Comparison of ENCODE assay signal across 17 cellular contexts in genomic region chr2:73263540-73264331, GRCh38. TPM values are rescaled to one million over a fixed set of nuclear protein-coding genes. Genes with fewer than 3 reads are reported as not detected.
DNase-seq lines count a peak whose midpoint lies in the region; ATAC-seq, FAIRE-seq and TF ChIP-seq lines count a peak whose summit lies in the region.
"Had no signal": no experiment of that assay in that cellular context is flagged by ENCODE, and none has a peak within 500 bp of the region (broad histone marks: within the 10 kb centered on the region; RNA-seq: fewer than 3 reads in every experiment).

No MANE protein-coding gene starts in this region.

- peaks cover 3% of the 10 kb centered on the region for H3K4me1 Mint-ChIP-seq in progenitor cell of endocrine pancreas (ENCODE audit: low read depth)

- CTCF ChIA-PET in HepG2 (lab: Yijun Ruan, JAX; ENCODE audit: low intra/inter-chr PET ratio, low total read pairs) = no interaction called here

- H4K20me1 ChIP-seq in HepG2 (ENCODE audit: insufficient read depth, low read length) = no peaks in the 10 kb centered on the region
- H4K20me1 ChIP-seq in hepatocyte (ENCODE audit: insufficient read depth, poor library complexity, severe bottlenecking) = no peaks in the 10 kb centered on the region

- peak overlapping the region; percentile 70 for H3K27ac ChIP-seq in HepG2 (ENCODE audit: extremely low read length, insufficient read depth, low read length)
- no peak overlapping the region for H3K27ac ChIP-seq in right lobe of liver
- H3K27ac ChIP-seq in hepatocyte = no peak overlapping the region
- H3K27ac ChIP-seq: BLaER1 treated with 17β-estradiol and CSF1 and Interleukin-3, amounts not matched to agents 10 nM and 100 nM had no signal

- no peaks in the 10 kb centered on the region for H3K9me2 ChIP-seq in hepatocyte (replicated peaks; ENCODE audit: insufficient read depth)

- BruUV-seq in HepG2 (replicated peaks; lab: Mats Ljungman, UMichigan) = no TSS peak

- H3K79me2 ChIP-seq in HepG2 (ENCODE audit: insufficient read depth, low read length) (no peaks in the 10 kb centered on the region), hepatocyte (no peaks in the 10 kb centered on the region)

- POLR2A ChIA-PET in HepG2 (lab: Yijun Ruan, JAX) = interaction anchor here (1.7 kb wide), 1 partner anchor 13 kb away, joined by 5 read pairs; no protein-coding TSS in a partner anchor

- peaks cover 5 to 7% of the 10 kb centered on the region in 2 experiments; a peak in 4 of 5 replicates for H3K36me3 ChIP-seq in HepG2 (replicated peaks in 1 of 2; ENCODE audit: control insufficient read depth in 1 of 2, insufficient read depth in 2 of 2, low read length in 2 of 2)
- H3K36me3 ChIP-seq in right lobe of liver = no peaks in the 10 kb centered on the region
- H3K36me3 ChIP-seq in hepatocyte (replicated peaks; ENCODE audit: insufficient read depth, low read depth) = no peaks in the 10 kb centered on the region

- H3K36me3 Mint-ChIP-seq in progenitor cell of endocrine pancreas (ENCODE audit: insufficient read depth) = no peaks in the 10 kb centered on the region

- no peak overlapping the region for H3K27ac Mint-ChIP-seq in progenitor cell of endocrine pancreas
- H3K27ac Mint-ChIP-seq: B cell; CD8-positive, alpha-beta T cell; H9 had no signal

- no peak for ATAC-seq in HepG2
- ATAC-seq in right lobe of liver = no peak
- ATAC-seq: CD8-positive, alpha-beta T cell had no signal

- H3K4me1 ChIP-seq in HepG2 (ENCODE audit: insufficient read depth, low read length) (peaks cover 51% of the 10 kb centered on the region), right lobe of liver (peaks cover 0 to 1% (median 0%) of the 10 kb centered on the region in 4 donors), hepatocyte (ENCODE audit: insufficient read depth) (peaks cover 6% of the 10 kb centered on the region)

- intact Hi-C loops in HepG2 (cut with micrococcal nuclease; ENCODE audit: unreplicated experiment) (loop anchor here (2.0 to 5.0 kb wide), 3 partner anchors 27 to 101 kb away; no protein-coding TSS in a partner anchor), right lobe of liver (cut with DNase I) (no loop called here), posterior vena cava (cut with DNase I) (no loop called here)

- peaks cover 22% of the 10 kb centered on the region for H3K27me3 Mint-ChIP-seq in progenitor cell of endocrine pancreas
- H3K27me3 Mint-ChIP-seq: B cell had no signal

- H3K4me3 ChIP-seq in HepG2 (replicated peaks in 1 of 3; ENCODE audit: insufficient read depth in 1 of 3, low read depth in 2 of 3, low read length in 3 of 3) (no peak overlapping the region), right lobe of liver (no peak overlapping the region), hepatocyte (no peak overlapping the region)
- H3K4me3 ChIP-seq: BLaER1 treated with 17β-estradiol and CSF1 and Interleukin-3, amounts not matched to agents 10 nM and 100 nM had no signal

- no peak for FAIRE-seq in HepG2 (lab: Jason Lieb, UNC)
- FAIRE-seq: HTR-8/SVneo had no signal

- H3K9me3 Mint-ChIP-seq in progenitor cell of endocrine pancreas (ENCODE audit: low read depth) = no peaks in the 10 kb centered on the region
- H3K9me3 Mint-ChIP-seq: CD8-positive, alpha-beta T cell; H9 had no signal

- H3K4me2 ChIP-seq in HepG2 (ENCODE audit: low read depth, low read length) (no peak overlapping the region), hepatocyte (no peak overlapping the region)
- H3K4me2 ChIP-seq: BLaER1 treated with 17β-estradiol and CSF1 and Interleukin-3, amounts not matched to agents 10 nM and 100 nM had no signal

- H3K4me3 Mint-ChIP-seq in progenitor cell of endocrine pancreas (ENCODE audit: low read depth) = no peak overlapping the region
- H3K4me3 Mint-ChIP-seq: B cell; CD8-positive, alpha-beta T cell; H9 had no signal

- no peak for TF ChIP-seq RAD21 in HepG2 (CRISPR knock-in tag; IDR thresholded peaks at IDR 0.05)

- TF ChIP-seq CTCF in HepG2 (CRISPR knock-in tag; IDR thresholded peaks at IDR 0.05) (no peak), right lobe of liver (IDR thresholded peaks at IDR 0.05) (no peak), hepatocyte (IDR thresholded peaks at IDR 0.05; ENCODE audit: poor library complexity) (no peak), progenitor cell of endocrine pancreas (IDR thresholded peaks at IDR 0.05; ENCODE audit: unreplicated experiment) (no peak)

- in situ Hi-C loops in HepG2 (cut with HindIII; ENCODE audit: extremely low pct_ligation_motif_present, low pct_unique_long_range_greater_than_20kb) = no loop called here

- TF ChIP-seq EP300 in HepG2 (IDR thresholded peaks at IDR 0.05; ENCODE audit: low read depth in 2 of 2, low read length in 2 of 2) (no peak), HepG2 (CRISPR knock-in tag; IDR thresholded peaks at IDR 0.05; ENCODE audit: borderline replicate concordance) (no peak)

- DNase-seq in HepG2 (ENCODE audit: low spot score) (no peak), right lobe of liver (no peak), mesenteric fat pad (ENCODE audit: low spot score) (peak; percentile 64), posterior vena cava (ENCODE audit: low spot score) (peak; percentile 77), hepatocyte (ENCODE audit: low spot score) (no peak), NCI-H146 (lab: John Stamatoyannopoulos, UW) (no peak), progenitor cell of endocrine pancreas (ENCODE audit: low spot score, unreplicated experiment) (no peak)
- DNase-seq: Calu3; CD8-positive, alpha-beta T cell; DMS79 treated with DMSO at 0.1 percent for 48 hours; GF-D8; GOT3; H9 had no signal

- H2AFZ ChIP-seq in HepG2 (ENCODE audit: low read length) (no peak overlapping the region), hepatocyte (no peak overlapping the region)

- H3K9me3 ChIP-seq in HepG2 (ENCODE audit: low read length) (no peaks in the 10 kb centered on the region), right lobe of liver (no peaks in the 10 kb centered on the region), hepatocyte (ENCODE audit: low read depth) (no peaks in the 10 kb centered on the region)
- H3K9me3 ChIP-seq: BLaER1 treated with 17β-estradiol and CSF1 and Interleukin-3, amounts not matched to agents 10 nM and 100 nM had no signal

- H3K27me3 ChIP-seq in HepG2 (ENCODE audit: control insufficient read depth in 1 of 2, insufficient read depth in 2 of 2, low read length in 2 of 2) = no peaks in the 10 kb centered on the region
- H3K27me3 ChIP-seq in right lobe of liver = peaks cover 0 to 4% of the 10 kb centered on the region in 2 donors
- peaks cover 18% of the 10 kb centered on the region for H3K27me3 ChIP-seq in hepatocyte
- H3K27me3 ChIP-seq: BLaER1 treated with 17β-estradiol and CSF1 and Interleukin-3, amounts not matched to agents 10 nM and 100 nM had no signal

- 96% methylated on average over 16 of the region's 16 CpGs for WGBS in HepG2 (ENCODE audit: low lambda C conversion rate)
- WGBS in right lobe of liver (ENCODE audit: insufficient coverage, low coverage, low lambda C conversion rate, missing lambda C conversion rate) = 92% methylated on average over 2 of the region's 16 CpGs
- 94% methylated on average over 16 of the region's 16 CpGs for WGBS in hepatocyte (ENCODE audit: low lambda C conversion rate, missing lambda C conversion rate)

- TF ChIP-seq POLR2A in HepG2 (IDR thresholded peaks at IDR 0.05; ENCODE audit: insufficient read depth in 1 of 2, low read depth in 2 of 2, low read length in 2 of 2) (no peak), right lobe of liver (IDR thresholded peaks at IDR 0.05) (no peak)

- H3K9ac ChIP-seq in HepG2 (ENCODE audit: insufficient read depth, low read depth, low read length) = peak overlapping the region; percentile 38; the same call in 1 of the 2 replicates
- H3K9ac ChIP-seq: BLaER1 treated with 17β-estradiol and CSF1 and Interleukin-3, amounts not matched to agents 10 nM and 100 nM had no signal

RNA-seq across cellular contexts. Expression of gene FBXO41, which starts 20.5 kb away (rescaled TPM):
- total RNA-seq in HepG2 (2016; rRNA removed; fragmentation: Illumina TruSeq; extraction: Trizol) = 3.0 and 4.2 TPM in 2 replicates
- 1.2 TPM in 2 replicates for total RNA-seq in HepG2 (2016; cell fraction: cytosol; rRNA removed; fragmentation: Illumina TruSeq; extraction: Trizol; ENCODE audit: low read depth)
- total RNA-seq in HepG2 (2016; cell fraction: insoluble cytoplasmic fraction; rRNA removed; fragmentation: Illumina TruSeq; extraction: Trizol) = 2.7 and 3.8 TPM in 2 replicates
- 2.4 and 2.5 TPM in 2 replicates for total RNA-seq in HepG2 (2016; cell fraction: membrane; rRNA removed; fragmentation: Illumina TruSeq; extraction: Trizol)
- 6.0 and 6.4 TPM in 2 replicates for total RNA-seq in HepG2 (2016; cell fraction: nucleus; rRNA removed; fragmentation: Illumina TruSeq; extraction: Trizol)
- 10.3 and 11.1 TPM in 2 replicates for polyA plus RNA-seq in HepG2 (2011; rRNA removed)
- polyA plus RNA-seq in HepG2 (2011; cell fraction: cytosol; rRNA removed) = 5.7 and 7.4 TPM in 2 replicates
- 32.6 and 44.1 TPM in 2 replicates for polyA plus RNA-seq in HepG2 (2011; cell fraction: nucleus; rRNA removed)
- polyA plus RNA-seq in HepG2 (2012) = 8.1 and 9.8 TPM in 2 replicates
- polyA plus RNA-seq in HepG2 (2016; cell fraction: cytosol; fragmentation: Illumina TruSeq; extraction: Trizol; ENCODE audit: low read depth) = 1.0 and 1.1 TPM in 2 replicates
- polyA plus RNA-seq in HepG2 (2016; cell fraction: insoluble cytoplasmic fraction; fragmentation: Illumina TruSeq; extraction: Trizol; ENCODE audit: low read depth) = 3.1 and 4.1 TPM in 2 replicates
- 1.6 and 2.0 TPM in 2 replicates for polyA plus RNA-seq in HepG2 (2016; cell fraction: membrane; fragmentation: Illumina TruSeq; extraction: Trizol; ENCODE audit: low read depth)
- 20.4 and 21.9 TPM in 2 replicates for polyA plus RNA-seq in HepG2 (2016; cell fraction: nucleus; fragmentation: Illumina TruSeq; extraction: Trizol; ENCODE audit: insufficient read depth, low read depth)
- 12.4 and 15.2 TPM in 2 replicates for polyA minus RNA-seq in HepG2 (2011; rRNA and poly(A)+ RNA removed; ENCODE audit: low replicate concordance)
- polyA minus RNA-seq in HepG2 (2011; cell fraction: cytosol; rRNA and poly(A)+ RNA removed) = 5.4 and 6.2 TPM in 2 replicates
- 14.7 and 16.5 TPM in 2 replicates for polyA minus RNA-seq in HepG2 (2011; cell fraction: nucleus; rRNA and poly(A)+ RNA removed)
- under 1 TPM; 0.13 to 0.65 (median 0.38) TPM for total RNA-seq in right lobe of liver
- 1.7 TPM for total RNA-seq in mesenteric fat pad
- total RNA-seq in posterior vena cava = 1 to 10 TPM; 1.4 to 1.8 TPM
- total RNA-seq in hepatocyte = 0.92 and 2.1 TPM in 2 replicates
- polyA plus RNA-seq in hepatocyte = 1.2 and 1.3 TPM in 2 replicates
- total RNA-seq in progenitor cell of endocrine pancreas = 7.1 and 7.4 TPM in 2 replicates

RNA-seq across cellular contexts. Expression of gene EGR4, which starts 29.6 kb away (rescaled TPM):
- total RNA-seq in HepG2 (2016; rRNA removed; fragmentation: Illumina TruSeq; extraction: Trizol) = not detected in 2 replicates
- not detected in 2 replicates for total RNA-seq in HepG2 (2016; cell fraction: cytosol; rRNA removed; fragmentation: Illumina TruSeq; extraction: Trizol; ENCODE audit: low read depth)
- total RNA-seq in HepG2 (2016; cell fraction: insoluble cytoplasmic fraction; rRNA removed; fragmentation: Illumina TruSeq; extraction: Trizol) = 0.06 TPM in 1 of 2 replicates, not detected in the other
- not detected in 2 replicates for total RNA-seq in HepG2 (2016; cell fraction: membrane; rRNA removed; fragmentation: Illumina TruSeq; extraction: Trizol)
- total RNA-seq in HepG2 (2016; cell fraction: nucleus; rRNA removed; fragmentation: Illumina TruSeq; extraction: Trizol) = not detected in 2 replicates
- polyA plus RNA-seq in HepG2 (2011; rRNA removed) = not detected in 2 replicates
- polyA plus RNA-seq in HepG2 (2011; cell fraction: cytosol; rRNA removed) = 0.03 TPM in 1 of 2 replicates, not detected in the other
- 0.07 TPM in 1 of 2 replicates, not detected in the other for polyA plus RNA-seq in HepG2 (2011; cell fraction: nucleus; rRNA removed)
- polyA plus RNA-seq in HepG2 (2012) = not detected in 2 replicates
- not detected in 2 replicates for polyA plus RNA-seq in HepG2 (2016; cell fraction: cytosol; fragmentation: Illumina TruSeq; extraction: Trizol; ENCODE audit: low read depth)
- not detected in 2 replicates for polyA plus RNA-seq in HepG2 (2016; cell fraction: insoluble cytoplasmic fraction; fragmentation: Illumina TruSeq; extraction: Trizol; ENCODE audit: low read depth)
- polyA plus RNA-seq in HepG2 (2016; cell fraction: membrane; fragmentation: Illumina TruSeq; extraction: Trizol; ENCODE audit: low read depth) = not detected in 2 replicates
- polyA plus RNA-seq in HepG2 (2016; cell fraction: nucleus; fragmentation: Illumina TruSeq; extraction: Trizol; ENCODE audit: insufficient read depth, low read depth) = not detected in 2 replicates
- polyA minus RNA-seq in HepG2 (2011; rRNA and poly(A)+ RNA removed; ENCODE audit: low replicate concordance) = not detected in 2 replicates
- not detected in 2 replicates for polyA minus RNA-seq in HepG2 (2011; cell fraction: cytosol; rRNA and poly(A)+ RNA removed)
- polyA minus RNA-seq in HepG2 (2011; cell fraction: nucleus; rRNA and poly(A)+ RNA removed) = 0.25 TPM in 1 of 2 replicates, not detected in the other
- total RNA-seq in right lobe of liver = not detected
- not detected for total RNA-seq in mesenteric fat pad
- not detected for total RNA-seq in posterior vena cava
- total RNA-seq in hepatocyte = 0.23 TPM in 1 of 2 replicates, not detected in the other
- 0.78 and 1.9 TPM in 2 replicates for polyA plus RNA-seq in hepatocyte
- 0.12 TPM in 1 of 2 replicates, not detected in the other for total RNA-seq in progenitor cell of endocrine pancreas
- total RNA-seq: A172 had no signal

RNA-seq across cellular contexts. Expression of gene CCT7, which starts 29.6 kb away (rescaled TPM):
- 517 and 689 TPM in 2 replicates for total RNA-seq in HepG2 (2016; rRNA removed; fragmentation: Illumina TruSeq; extraction: Trizol)
- total RNA-seq in HepG2 (2016; cell fraction: cytosol; rRNA removed; fragmentation: Illumina TruSeq; extraction: Trizol; ENCODE audit: low read depth) = 83.8 and 91.7 TPM in 2 replicates
- 525 and 715 TPM in 2 replicates for total RNA-seq in HepG2 (2016; cell fraction: insoluble cytoplasmic fraction; rRNA removed; fragmentation: Illumina TruSeq; extraction: Trizol)
- 114 and 115 TPM in 2 replicates for total RNA-seq in HepG2 (2016; cell fraction: membrane; rRNA removed; fragmentation: Illumina TruSeq; extraction: Trizol)
- total RNA-seq in HepG2 (2016; cell fraction: nucleus; rRNA removed; fragmentation: Illumina TruSeq; extraction: Trizol) = 196 and 212 TPM in 2 replicates
- 326 and 347 TPM in 2 replicates for polyA plus RNA-seq in HepG2 (2011; rRNA removed)
- 421 and 439 TPM in 2 replicates for polyA plus RNA-seq in HepG2 (2011; cell fraction: cytosol; rRNA removed)
- polyA plus RNA-seq in HepG2 (2011; cell fraction: nucleus; rRNA removed) = 113 and 132 TPM in 2 replicates
- polyA plus RNA-seq in HepG2 (2012) = 497 and 591 TPM in 2 replicates
- 60.5 and 62.9 TPM in 2 replicates for polyA plus RNA-seq in HepG2 (2016; cell fraction: cytosol; fragmentation: Illumina TruSeq; extraction: Trizol; ENCODE audit: low read depth)
- 605 and 611 TPM in 2 replicates for polyA plus RNA-seq in HepG2 (2016; cell fraction: insoluble cytoplasmic fraction; fragmentation: Illumina TruSeq; extraction: Trizol; ENCODE audit: low read depth)
- polyA plus RNA-seq in HepG2 (2016; cell fraction: membrane; fragmentation: Illumina TruSeq; extraction: Trizol; ENCODE audit: low read depth) = 71.6 and 78.2 TPM in 2 replicates
- polyA plus RNA-seq in HepG2 (2016; cell fraction: nucleus; fragmentation: Illumina TruSeq; extraction: Trizol; ENCODE audit: insufficient read depth, low read depth) = 207 and 227 TPM in 2 replicates
- polyA minus RNA-seq in HepG2 (2011; rRNA and poly(A)+ RNA removed; ENCODE audit: low replicate concordance) = 594 and 852 TPM in 2 replicates
- 197 and 217 TPM in 2 replicates for polyA minus RNA-seq in HepG2 (2011; cell fraction: cytosol; rRNA and poly(A)+ RNA removed)
- polyA minus RNA-seq in HepG2 (2011; cell fraction: nucleus; rRNA and poly(A)+ RNA removed) = 138 and 184 TPM in 2 replicates
- total RNA-seq in right lobe of liver = 100 to 1,000 TPM in 3 of 6 experiments, 10 to 100 TPM in 3; 83.5 to 131 (median 99.4) TPM
- 190 TPM for total RNA-seq in mesenteric fat pad
- total RNA-seq in posterior vena cava = 100 to 1,000 TPM; 190 to 234 TPM
- total RNA-seq in hepatocyte = 195 and 197 TPM in 2 replicates
- 190 TPM in 2 replicates for polyA plus RNA-seq in hepatocyte
- total RNA-seq in progenitor cell of endocrine pancreas = 249 and 256 TPM in 2 replicates

RNA-seq across cellular contexts. Expression of gene PRADC1, which starts 30.7 kb away (rescaled TPM):
- total RNA-seq in HepG2 (2016; rRNA removed; fragmentation: Illumina TruSeq; extraction: Trizol) (30.0 and 37.2 TPM in 2 replicates), right lobe of liver (10 to 100 TPM; 17.8 to 26.1 (median 22.5) TPM), mesenteric fat pad (31.1 TPM), posterior vena cava (10 to 100 TPM; 16.8 to 23.5 TPM), hepatocyte (26.9 and 36.6 TPM in 2 replicates), progenitor cell of endocrine pancreas (9.8 and 10.2 TPM in 2 replicates)
- 141 and 145 TPM in 2 replicates for total RNA-seq in HepG2 (2016; cell fraction: cytosol; rRNA removed; fragmentation: Illumina TruSeq; extraction: Trizol; ENCODE audit: low read depth)
- total RNA-seq in HepG2 (2016; cell fraction: insoluble cytoplasmic fraction; rRNA removed; fragmentation: Illumina TruSeq; extraction: Trizol) = 25.4 and 37.6 TPM in 2 replicates
- 112 and 121 TPM in 2 replicates for total RNA-seq in HepG2 (2016; cell fraction: membrane; rRNA removed; fragmentation: Illumina TruSeq; extraction: Trizol)
- total RNA-seq in HepG2 (2016; cell fraction: nucleus; rRNA removed; fragmentation: Illumina TruSeq; extraction: Trizol) = 16.8 TPM in 2 replicates
- polyA plus RNA-seq in HepG2 (2011; rRNA removed) (11.6 and 12.1 TPM in 2 replicates), hepatocyte (31.6 and 39.7 TPM in 2 replicates)
- 10.0 and 15.9 TPM in 2 replicates for polyA plus RNA-seq in HepG2 (2011; cell fraction: cytosol; rRNA removed)
- 4.1 and 7.0 TPM in 2 replicates for polyA plus RNA-seq in HepG2 (2011; cell fraction: nucleus; rRNA removed)
- polyA plus RNA-seq in HepG2 (2012) = 5.7 and 8.8 TPM in 2 replicates
- 152 and 157 TPM in 2 replicates for polyA plus RNA-seq in HepG2 (2016; cell fraction: cytosol; fragmentation: Illumina TruSeq; extraction: Trizol; ENCODE audit: low read depth)
- polyA plus RNA-seq in HepG2 (2016; cell fraction: insoluble cytoplasmic fraction; fragmentation: Illumina TruSeq; extraction: Trizol; ENCODE audit: low read depth) = 23.1 and 23.9 TPM in 2 replicates
- polyA plus RNA-seq in HepG2 (2016; cell fraction: membrane; fragmentation: Illumina TruSeq; extraction: Trizol; ENCODE audit: low read depth) = 103 and 106 TPM in 2 replicates
- 23.7 and 26.7 TPM in 2 replicates for polyA plus RNA-seq in HepG2 (2016; cell fraction: nucleus; fragmentation: Illumina TruSeq; extraction: Trizol; ENCODE audit: insufficient read depth, low read depth)
- 19.5 and 55.8 TPM in 2 replicates for polyA minus RNA-seq in HepG2 (2011; rRNA and poly(A)+ RNA removed; ENCODE audit: low replicate concordance)
- polyA minus RNA-seq in HepG2 (2011; cell fraction: cytosol; rRNA and poly(A)+ RNA removed) = 2.7 and 5.5 TPM in 2 replicates
- 2.2 and 3.3 TPM in 2 replicates for polyA minus RNA-seq in HepG2 (2011; cell fraction: nucleus; rRNA and poly(A)+ RNA removed)

RNA-seq across cellular contexts. Expression of gene SMYD5, which starts 49.7 kb away (rescaled TPM):
- total RNA-seq in HepG2 (2016; rRNA removed; fragmentation: Illumina TruSeq; extraction: Trizol) = 70.4 and 70.6 TPM in 2 replicates
- total RNA-seq in HepG2 (2016; cell fraction: cytosol; rRNA removed; fragmentation: Illumina TruSeq; extraction: Trizol; ENCODE audit: low read depth) = 9.8 and 10.0 TPM in 2 replicates
- 60.2 and 71.8 TPM in 2 replicates for total RNA-seq in HepG2 (2016; cell fraction: insoluble cytoplasmic fraction; rRNA removed; fragmentation: Illumina TruSeq; extraction: Trizol)
- 27.7 and 31.2 TPM in 2 replicates for total RNA-seq in HepG2 (2016; cell fraction: membrane; rRNA removed; fragmentation: Illumina TruSeq; extraction: Trizol)
- 60.7 and 66.5 TPM in 2 replicates for total RNA-seq in HepG2 (2016; cell fraction: nucleus; rRNA removed; fragmentation: Illumina TruSeq; extraction: Trizol)
- 55.8 and 62.2 TPM in 2 replicates for polyA plus RNA-seq in HepG2 (2011; rRNA removed)
- 42.9 and 47.4 TPM in 2 replicates for polyA plus RNA-seq in HepG2 (2011; cell fraction: cytosol; rRNA removed)
- 96.0 and 102 TPM in 2 replicates for polyA plus RNA-seq in HepG2 (2011; cell fraction: nucleus; rRNA removed)
- 48.5 and 51.9 TPM in 2 replicates for polyA plus RNA-seq in HepG2 (2012)
- 8.0 TPM in 2 replicates for polyA plus RNA-seq in HepG2 (2016; cell fraction: cytosol; fragmentation: Illumina TruSeq; extraction: Trizol; ENCODE audit: low read depth)
- 52.6 and 65.1 TPM in 2 replicates for polyA plus RNA-seq in HepG2 (2016; cell fraction: insoluble cytoplasmic fraction; fragmentation: Illumina TruSeq; extraction: Trizol; ENCODE audit: low read depth)
- polyA plus RNA-seq in HepG2 (2016; cell fraction: membrane; fragmentation: Illumina TruSeq; extraction: Trizol; ENCODE audit: low read depth) = 20.7 and 22.3 TPM in 2 replicates
- polyA plus RNA-seq in HepG2 (2016; cell fraction: nucleus; fragmentation: Illumina TruSeq; extraction: Trizol; ENCODE audit: insufficient read depth, low read depth) = 82.3 and 84.7 TPM in 2 replicates
- 57.7 and 119 TPM in 2 replicates for polyA minus RNA-seq in HepG2 (2011; rRNA and poly(A)+ RNA removed; ENCODE audit: low replicate concordance)
- polyA minus RNA-seq in HepG2 (2011; cell fraction: cytosol; rRNA and poly(A)+ RNA removed) = 18.6 and 21.6 TPM in 2 replicates
- polyA minus RNA-seq in HepG2 (2011; cell fraction: nucleus; rRNA and poly(A)+ RNA removed) = 78.0 and 87.9 TPM in 2 replicates
- 10 to 100 TPM in 3 of 6 experiments, 1 to 10 TPM in 3; 5.3 to 12.2 (median 9.4) TPM for total RNA-seq in right lobe of liver
- total RNA-seq in mesenteric fat pad = 25.1 TPM
- total RNA-seq in posterior vena cava = 10 to 100 TPM; 17.1 to 20.8 TPM
- 15.5 and 28.3 TPM in 2 replicates for total RNA-seq in hepatocyte
- polyA plus RNA-seq in hepatocyte = 10.0 and 16.9 TPM in 2 replicates
- 30.2 and 32.7 TPM in 2 replicates for total RNA-seq in progenitor cell of endocrine pancreas

Comparison
In these comparisons a context has a peak if more than half of its experiments do, and no peak if none do; other contexts are left out.
1. DNase-seq: peak in mesenteric fat pad (single experiment) and posterior vena cava (single experiment); none in HepG2 (single experiment), right lobe of liver (0 of 3), hepatocyte (single experiment), NCI-H146 (single experiment) and progenitor cell of endocrine pancreas (single experiment).